13 cellular contexts compared by ENCODE assay signal in genomic region chr2:168594778-168595177, GRCh38.
DNase-seq lines count a peak whose midpoint lies in the region; ATAC-seq, FAIRE-seq and TF ChIP-seq lines count a peak whose summit lies in the region.
"Had no signal": no experiment of that assay in that cellular context is flagged by ENCODE, and none has a peak within 500 bp of the region (broad histone marks: within the 10 kb centered on the region; RNA-seq: fewer than 3 reads in every experiment).

No MANE protein-coding gene starts in this region.

- H3K4me3 Mint-ChIP-seq in HFFc6: no peak overlapping the region
- H3K4me3 Mint-ChIP-seq in activated T-cell treated with anti-CD3 and anti-CD28 coated beads, Interleukin-2, amount 50 U/mL, for 24 hours: no peak overlapping the region
- H3K4me3 Mint-ChIP-seq: nephron had no signal

- ATAC-seq in GM19328 (IDR thresholded peaks at IDR 0.05; ENCODE audit: unreplicated experiment) (peak; percentile 82), HG02798 (IDR thresholded peaks at IDR 0.05; ENCODE audit: poor library complexity, unreplicated experiment) (peak; percentile 80), HG03571 (IDR thresholded peaks at IDR 0.05; ENCODE audit: unreplicated experiment) (peak; percentile 81)
- ATAC-seq: PC-3 had no signal

- no peaks in the 10 kb centered on the region for H3K4me1 ChIP-seq in breast epithelium
- H3K4me1 ChIP-seq: tibial artery had no signal

- TF ChIP-seq POLR2A in GM12891 (IDR thresholded peaks at IDR 0.05; ENCODE audit: low read depth, low read length) (no peak), breast epithelium (IDR thresholded peaks at IDR 0.05) (no peak)

- no peaks in the 10 kb centered on the region for H3K9me3 ChIP-seq in breast epithelium
- H3K9me3 ChIP-seq: tibial artery had no signal

- no peak for DNase-seq in GM12891 (ENCODE audit: insufficient read length, low spot score)
- DNase-seq in HFFc6: no peak
- no peak for DNase-seq in breast epithelium (ENCODE audit: low spot score in 2 of 2)
- DNase-seq in activated T-cell treated with anti-CD3 and anti-CD28 coated beads, Interleukin-2, amount 50 U/mL, for 24 hours: no peak
- no peak for DNase-seq in ureter (ENCODE audit: low spot score)
- DNase-seq: GOT3; PC-3; stimulated activated CD4-positive, alpha-beta T cell treated with anti-CD3 and anti-CD28 coated beads, Interleukin-2, amount 100 ng/mL, for 24 hours; tibial artery had no signal

- H3K36me3 Mint-ChIP-seq in HFFc6 (ENCODE audit: low read depth): no peaks in the 10 kb centered on the region
- peaks cover 2% of the 10 kb centered on the region for H3K36me3 Mint-ChIP-seq in activated T-cell treated with anti-CD3 and anti-CD28 coated beads, Interleukin-2, amount 50 U/mL, for 24 hours (ENCODE audit: low read depth)

- FAIRE-seq in GM12891 (lab: Jason Lieb, UNC): no peak

- H3K36me3 ChIP-seq in breast epithelium: no peaks in the 10 kb centered on the region
- H3K36me3 ChIP-seq: tibial artery had no signal

- H3K27me3 ChIP-seq in breast epithelium: no peaks in the 10 kb centered on the region
- H3K27me3 ChIP-seq: tibial artery had no signal

- TF ChIP-seq CTCF in HFFc6 (IDR thresholded peaks at IDR 0.05): no peak
- no peak for TF ChIP-seq CTCF in breast epithelium (IDR thresholded peaks at IDR 0.05)

- H3K9me3 Mint-ChIP-seq in HFFc6: no peaks in the 10 kb centered on the region
- H3K9me3 Mint-ChIP-seq in activated T-cell treated with anti-CD3 and anti-CD28 coated beads, Interleukin-2, amount 50 U/mL, for 24 hours: peaks cover 2% of the 10 kb centered on the region
- H3K9me3 Mint-ChIP-seq: nephron had no signal

- H3K4me1 Mint-ChIP-seq in HFFc6 (ENCODE audit: low read depth): peaks cover 8% of the 10 kb centered on the region; the same call in 1 of the 2 replicates
- H3K4me1 Mint-ChIP-seq in activated T-cell treated with anti-CD3 and anti-CD28 coated beads, Interleukin-2, amount 50 U/mL, for 24 hours (ENCODE audit: low read depth): peaks cover 45% of the 10 kb centered on the region

- no peaks in the 10 kb centered on the region for H3K27me3 Mint-ChIP-seq in HFFc6 (ENCODE audit: insufficient read depth)
- no peaks in the 10 kb centered on the region for H3K27me3 Mint-ChIP-seq in activated T-cell treated with anti-CD3 and anti-CD28 coated beads, Interleukin-2, amount 50 U/mL, for 24 hours

- intact Hi-C loops in breast epithelium (cut with DNase I; ENCODE audit: low total_unique reads): no loop called here

- no peak overlapping the region for H3K4me3 ChIP-seq in breast epithelium
- H3K4me3 ChIP-seq: tibial artery had no signal

- no peak overlapping the region for H3K27ac ChIP-seq in breast epithelium
- H3K27ac ChIP-seq: tibial artery had no signal

- no peak overlapping the region for H3K27ac Mint-ChIP-seq in HFFc6
- no peak overlapping the region for H3K27ac Mint-ChIP-seq in activated T-cell treated with anti-CD3 and anti-CD28 coated beads, Interleukin-2, amount 50 U/mL, for 24 hours
- H3K27ac Mint-ChIP-seq: nephron had no signal

TF ChIP-seq in GM12891, 5 proteins besides CTCF, POLR2A, EP300 and RAD21:
- TF ChIP-seq TAF1 (IDR thresholded peaks at IDR 0.05; ENCODE audit: low read depth, low read length) (no peak), SPI1 (IDR thresholded peaks at IDR 0.05; ENCODE audit: low read depth, low read length) (peak; percentile 63)
TF ChIP-seq in GM12891: peak in this region for 1.
